In the genomic region with DNA sequence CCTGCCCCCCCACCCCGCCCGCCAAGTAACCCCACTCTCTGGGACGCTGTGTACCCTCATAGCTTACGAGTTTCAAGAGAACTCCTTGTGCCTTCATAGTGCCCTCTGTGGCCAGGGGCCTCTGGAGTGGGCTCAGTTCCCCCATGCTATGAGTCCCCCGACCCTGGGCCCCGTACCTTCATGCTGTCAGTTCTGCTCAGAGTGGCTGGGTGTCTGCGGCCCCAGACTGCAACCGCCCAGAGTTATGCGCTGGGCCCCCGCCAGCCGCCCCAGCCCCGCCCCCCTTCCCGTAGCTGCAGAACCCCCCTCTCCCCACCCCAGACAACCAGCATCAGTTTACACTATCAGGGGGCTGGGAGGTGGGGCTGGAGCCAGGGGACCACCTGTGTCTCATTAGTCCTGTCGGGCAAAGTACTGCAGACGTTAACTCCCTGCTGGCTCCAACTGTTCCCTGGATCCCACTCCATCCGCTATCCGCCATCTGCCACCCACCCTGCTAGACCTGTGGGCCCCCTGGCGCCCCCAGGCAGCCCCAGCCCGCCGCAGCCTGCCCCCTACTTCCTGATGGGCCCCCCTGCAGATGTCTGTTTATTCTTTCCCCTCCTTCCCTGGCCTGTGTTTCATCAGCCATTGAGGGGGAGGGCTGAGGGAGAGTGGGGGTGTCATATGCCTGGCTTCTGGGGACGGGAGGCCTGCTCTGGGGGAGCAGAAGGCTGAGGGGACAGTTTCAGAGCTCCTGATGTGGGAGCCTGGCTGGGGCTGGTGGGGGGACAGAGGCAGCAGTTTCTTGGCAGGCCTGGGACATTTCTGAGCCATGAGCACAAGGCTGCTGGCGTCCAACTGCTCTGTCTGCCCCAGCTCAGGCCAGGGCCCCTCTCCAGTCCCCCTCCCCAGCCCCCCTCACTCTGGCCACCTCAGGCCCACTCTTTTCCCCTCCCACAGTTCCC, we compare ENCODE assay signal across 8 cellular contexts. TPM values are rescaled to one million over a fixed set of nuclear protein-coding genes. Genes with fewer than 3 reads are reported as not detected.
DNase-seq lines count a peak whose midpoint lies in the region; ATAC-seq and TF ChIP-seq lines count a peak whose summit lies in the region.

A gene with protein sequence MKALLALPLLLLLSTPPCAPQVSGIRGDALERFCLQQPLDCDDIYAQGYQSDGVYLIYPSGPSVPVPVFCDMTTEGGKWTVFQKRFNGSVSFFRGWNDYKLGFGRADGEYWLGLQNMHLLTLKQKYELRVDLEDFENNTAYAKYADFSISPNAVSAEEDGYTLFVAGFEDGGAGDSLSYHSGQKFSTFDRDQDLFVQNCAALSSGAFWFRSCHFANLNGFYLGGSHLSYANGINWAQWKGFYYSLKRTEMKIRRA (minus strand): TSS at position 217 of the 947 bp plus-strand sequence. CDS start 35 bp downstream, at position 182.

- H3K9ac ChIP-seq in GM23248 (peak within 1 kb of the TSS; percentile 82), PC-3 (ENCODE audit: low read length) (no peak within 1 kb of the TSS)

- H3K9me3 ChIP-seq in GM23248 (ENCODE audit: low read depth) (no peaks in the 10 kb centered on the region), PC-3 (ENCODE audit: low read length) (no peaks in the 10 kb centered on the region)

- H3K27me3 ChIP-seq in GM23248 (replicated peaks; ENCODE audit: insufficient read depth) (no peaks in the 10 kb centered on the region), PC-3 (ENCODE audit: low read length) (no peaks in the 10 kb centered on the region)

- peak within 1 kb of the TSS; percentile 78 for H3K4me3 Mint-ChIP-seq in glutamatergic neuron (ENCODE audit: unreplicated experiment)
- peak within 1 kb of the TSS; percentile 35 for H3K4me3 Mint-ChIP-seq in progenitor cell of endocrine pancreas (ENCODE audit: low read depth)

- 2% methylated on average over 9 to 20 of the region's 22 CpGs for WGBS in GM23248 (ENCODE audit: low coverage in 1 of 2, low lambda C conversion rate in 2 of 2, missing lambda C conversion rate in 2 of 2), 2 experiments

- CTCF ChIA-PET in PC-3 (lab: Charles Lee) = no interaction called here

- H3K9me3 Mint-ChIP-seq in glutamatergic neuron (ENCODE audit: unreplicated experiment) (peaks cover 14% of the 10 kb centered on the region), progenitor cell of endocrine pancreas (ENCODE audit: low read depth) (no peaks in the 10 kb centered on the region)

- peaks cover 43% of the 10 kb centered on the region for H3F3A ChIP-seq in GM23248 (ENCODE audit: insufficient read depth)
- H3F3A ChIP-seq in PC-3 (ENCODE audit: low read length, unreplicated experiment) = no peaks in the 10 kb centered on the region

- H3K27me3 Mint-ChIP-seq in glutamatergic neuron (ENCODE audit: unreplicated experiment) (peaks cover 11% of the 10 kb centered on the region), progenitor cell of endocrine pancreas (no peaks in the 10 kb centered on the region)

- peak within 1 kb of the TSS; percentile 52 for H3K4me2 ChIP-seq in GM23248 (ENCODE audit: unreplicated experiment)
- no peak within 1 kb of the TSS for H3K4me2 ChIP-seq in PC-3 (ENCODE audit: low read length)

- ATAC-seq in PC-3 = no peak

- no TSS peak for BruUV-seq in PC-3 (replicated peaks; lab: Mats Ljungman, UMichigan)

- H3K36me3 ChIP-seq in GM23248 (ENCODE audit: low read depth) = peaks cover 4% of the 10 kb centered on the region; the same call in 1 of the 2 replicates
- peaks cover 12% of the 10 kb centered on the region; the same call in 1 of the 2 replicates for H3K36me3 ChIP-seq in PC-3 (ENCODE audit: low read depth, low read length)

- H3K36me3 Mint-ChIP-seq in glutamatergic neuron (ENCODE audit: unreplicated experiment) = no peaks in the 10 kb centered on the region
- peaks cover 8% of the 10 kb centered on the region for H3K36me3 Mint-ChIP-seq in progenitor cell of endocrine pancreas (ENCODE audit: insufficient read depth)

- H3K27ac Mint-ChIP-seq in glutamatergic neuron (ENCODE audit: unreplicated experiment) (peak within 1 kb of the TSS; percentile 96), progenitor cell of endocrine pancreas (peak within 1 kb of the TSS; percentile 67)

- DNase-seq in GM23248 (peak; percentile 93), SK-N-DZ (ENCODE audit: low spot score) (peak; percentile 90), glutamatergic neuron (peak; percentile 74), progenitor cell of endocrine pancreas (ENCODE audit: low spot score, unreplicated experiment) (no peak), NCI-H187 (lab: John Stamatoyannopoulos, UW) (no peak), RPMI8226 (no peak), PC-3 (no peak), GM13976 (ENCODE audit: low spot score) (no peak)

- TF ChIP-seq CTCF in glutamatergic neuron (IDR thresholded peaks at IDR 0.05; ENCODE audit: partially characterized antibody, unreplicated experiment) = no peak
- TF ChIP-seq CTCF in progenitor cell of endocrine pancreas (IDR thresholded peaks at IDR 0.05; ENCODE audit: unreplicated experiment) = no peak
- TF ChIP-seq CTCF in PC-3 (conservative IDR thresholded peaks at IDR 0.05; ENCODE audit: low read depth, low read length) = no peak
- no peak for TF ChIP-seq CTCF in GM13976 (IDR thresholded peaks at IDR 0.05; ENCODE audit: borderline replicate concordance, control extremely low read depth, extremely low read depth, insufficient read depth, missing control alignments)

- peaks cover 46% of the 10 kb centered on the region for H3K4me1 ChIP-seq in GM23248 (ENCODE audit: insufficient read depth)
- H3K4me1 ChIP-seq in PC-3 (ENCODE audit: insufficient read depth, low read length) = peaks cover 13% of the 10 kb centered on the region; the same call in 1 of the 2 replicates

- intact Hi-C loops in PC-3 (cut with micrococcal nuclease) = no loop called here

- H3K4me1 Mint-ChIP-seq in glutamatergic neuron (ENCODE audit: low read depth, unreplicated experiment) (peaks cover 27% of the 10 kb centered on the region), progenitor cell of endocrine pancreas (ENCODE audit: low read depth) (peaks cover 16% of the 10 kb centered on the region)

- H2AFZ ChIP-seq in GM23248 (peak within 1 kb of the TSS; percentile 45; the same call in 1 of the 2 replicates), PC-3 (ENCODE audit: low read length) (no peak within 1 kb of the TSS)

- H3K79me2 ChIP-seq in GM23248 (ENCODE audit: insufficient read depth) (peaks cover 9% of the 10 kb centered on the region), PC-3 (ENCODE audit: low read length) (no peaks in the 10 kb centered on the region)

- H3K4me3 ChIP-seq in GM23248 (peak within 1 kb of the TSS; percentile 47), PC-3 (ENCODE audit: low read length) (no peak within 1 kb of the TSS)

- in situ Hi-C loops in GM23248 (cut with MboI) (no loop called here), GM13976 (cut with MboI; ENCODE audit: low sequenced_read_pairs, unreplicated experiment) (no loop called here)

- H3K27ac ChIP-seq in GM23248 (peak within 1 kb of the TSS; percentile 94), PC-3 (ENCODE audit: low read length) (no peak within 1 kb of the TSS)

- POLR2A ChIA-PET in PC-3 (lab: Charles Lee; ENCODE audit: unreplicated experiment) = no interaction called here

- H4K20me1 ChIP-seq in GM23248 (ENCODE audit: insufficient read depth) (no peaks in the 10 kb centered on the region), PC-3 (ENCODE audit: low read length) (no peaks in the 10 kb centered on the region)

- H3K9me2 ChIP-seq in GM23248 (ENCODE audit: insufficient read depth) = no peaks in the 10 kb centered on the region
- H3K9me2 ChIP-seq in PC-3 (replicated peaks; ENCODE audit: low read length) = no peaks in the 10 kb centered on the region

RNA-seq across cellular contexts. Expression of the gene that starts here (rescaled TPM):
- total RNA-seq in GM23248 (2014; rRNA removed; shearing (Covaris generic)) = 79.0 and 97.8 TPM in 2 replicates
- polyA plus RNA-seq in GM23248 (2016; fragmentation: Nextera tagmentation; extraction: Ambion mirVana) = 155 and 156 TPM in 2 replicates
- 17.9 and 18.6 TPM in 2 replicates for polyA plus RNA-seq in SK-N-DZ (2014; cell fraction: cytosol; rRNA removed)
- polyA plus RNA-seq in SK-N-DZ (2014; cell fraction: nucleus; rRNA removed) = 7.8 and 11.7 TPM in 2 replicates
- total RNA-seq in glutamatergic neuron (ENCODE audit: unreplicated experiment) (37.7 TPM), progenitor cell of endocrine pancreas (2.3 and 2.5 TPM in 2 replicates), PC-3 (2014; rRNA removed) (not detected in 2 replicates)

Comparison
In these comparisons a context has a peak if more than half of its experiments do, and no peak if none do; other contexts are left out.
1. RNA of the gene that starts here (total RNA-seq): 79.0 to 97.8 TPM in GM23248 and 37.7 TPM in glutamatergic neuron (single experiment); 2.3 to 2.5 TPM in progenitor cell of endocrine pancreas and not detected in PC-3; every median in the first group is over 10 times any median in the second.
2. DNase-seq: peak in GM23248 (single experiment), SK-N-DZ (single experiment) and glutamatergic neuron (single experiment); none in progenitor cell of endocrine pancreas (single experiment), NCI-H187 (0 of 2), RPMI8226 (single experiment), PC-3 (single experiment) and GM13976 (single experiment).